ENCODE assay signal across 8 cellular contexts in genomic region chr9:36471359-36471758, GRCh38.
A peak's percentile ranks its signal among the peaks of the same experiment; 100 is the strongest.
DNase-seq lines count a peak whose midpoint lies in the region; ATAC-seq and TF ChIP-seq lines count a peak whose summit lies in the region.

No MANE protein-coding gene starts in this region.

- H3K4me3 ChIP-seq in AG04450 (ENCODE audit: low read depth, low read length) (peak overlapping the region; percentile 53), Karpas-422 (ENCODE audit: low read length) (peak overlapping the region; percentile 63), colonic mucosa (no peak overlapping the region)

- peak overlapping the region; percentile 55 for H3K9ac ChIP-seq in Karpas-422 (ENCODE audit: low read length)
- H3K9ac ChIP-seq in colonic mucosa (ENCODE audit: low read depth in 2 of 2, low read length in 2 of 2), result no peak overlapping the region

- H3K27me3 ChIP-seq in AG04450 (ENCODE audit: control insufficient read depth, insufficient read depth, low read length) (no peaks in the 10 kb centered on the region), Karpas-422 (ENCODE audit: low read length) (no peaks in the 10 kb centered on the region), colonic mucosa (no peaks in the 10 kb centered on the region)

- H3K4me2 ChIP-seq in Karpas-422 (ENCODE audit: low read depth, low read length, poor library complexity, severe bottlenecking), result peak overlapping the region; percentile 74

- H3K4me1 ChIP-seq in Karpas-422 (ENCODE audit: low read length) (peaks cover 28% of the 10 kb centered on the region), colonic mucosa (peaks cover 4% of the 10 kb centered on the region)

- no peak overlapping the region for H2AFZ ChIP-seq in Karpas-422 (ENCODE audit: low read length)

- peaks cover 63% of the 10 kb centered on the region for H3K79me2 ChIP-seq in Karpas-422 (ENCODE audit: low read length)

- no peaks in the 10 kb centered on the region for H3K9me3 Mint-ChIP-seq in natural killer cell

- TF ChIP-seq CTCF in AG04450 (IDR thresholded peaks at IDR 0.05; ENCODE audit: low read depth, low read length), result no peak
- no peak for TF ChIP-seq CTCF in colonic mucosa (IDR thresholded peaks at IDR 0.05)
- TF ChIP-seq CTCF in natural killer cell (IDR thresholded peaks at IDR 0.05), result no peak

- CTCF ChIA-PET in AG04450 (lab: Charles Lee), result interaction anchor here (1.5 to 2.0 kb wide), 3 partner anchors 21 to 85 kb away, joined by 5 to 7 read pairs (median 7); no protein-coding TSS in a partner anchor

- H3K9me2 ChIP-seq in Karpas-422 (replicated peaks; ENCODE audit: insufficient read depth, low read length), result no peaks in the 10 kb centered on the region

- H3K27me3 Mint-ChIP-seq in natural killer cell (ENCODE audit: low read depth in 2 of 2), result no peaks in the 10 kb centered on the region

- H3K4me3 Mint-ChIP-seq in natural killer cell, result peak overlapping the region; percentile 90

- peaks cover 11% of the 10 kb centered on the region; the same call in 1 of the 2 replicates for H4K20me1 ChIP-seq in Karpas-422 (ENCODE audit: insufficient read depth, low read depth, low read length)

- H3K27ac ChIP-seq in AG04450 (ENCODE audit: low read depth, low read length), result no peak overlapping the region
- H3K27ac ChIP-seq in Karpas-422 (ENCODE audit: low read length), result peak overlapping the region; percentile 77
- H3K27ac ChIP-seq in colonic mucosa, result peak overlapping the region; percentile 80

- H3K36me3 ChIP-seq in Karpas-422 (ENCODE audit: insufficient read depth, low read length), result no peaks in the 10 kb centered on the region
- no peaks in the 10 kb centered on the region for H3K36me3 ChIP-seq in colonic mucosa

- peak overlapping the region; percentile 84 to 94 for H3K27ac Mint-ChIP-seq in natural killer cell

- intact Hi-C loops in colonic mucosa (cut with DNase I), result no loop called here
- intact Hi-C loops in natural killer cell (cut with micrococcal nuclease), result loop anchor here (2.0 kb wide), 1 partner anchor 15 kb away; no protein-coding TSS in a partner anchor

- H3K36me3 Mint-ChIP-seq in natural killer cell, result no peaks in the 10 kb centered on the region

- ATAC-seq in natural killer cell (no peak), HG03460 (IDR thresholded peaks at IDR 0.05; ENCODE audit: unreplicated experiment) (no peak), GM18870 (IDR thresholded peaks at IDR 0.05; ENCODE audit: unreplicated experiment) (no peak)

- no peaks in the 10 kb centered on the region for H3K9me3 ChIP-seq in AG04450 (ENCODE audit: control insufficient read depth, insufficient read depth, low read length)
- H3K9me3 ChIP-seq in Karpas-422 (ENCODE audit: low read length), result no peaks in the 10 kb centered on the region
- no peaks in the 10 kb centered on the region for H3K9me3 ChIP-seq in colonic mucosa

- H3K4me1 Mint-ChIP-seq in natural killer cell, result peaks cover 27 to 34% of the 10 kb centered on the region in 2 donors

- POLR2A ChIA-PET in AG04450 (lab: Yijun Ruan, JAX), result interaction anchor here (1.2 kb wide), 1 partner anchor 17 kb away, joined by 4 read pairs; no protein-coding TSS in a partner anchor

- DNase-seq in AG04450 (ENCODE audit: low read depth, low spot score), result no peak
- DNase-seq in Karpas-422, result no peak
- DNase-seq in colonic mucosa, result no peak
- DNase-seq in natural killer cell, result no peak
- no peak for DNase-seq in cerebellar nuclear complex (lab: John Stamatoyannopoulos, UW)
- DNase-seq in OCI-M2 (lab: John Stamatoyannopoulos, UW; ENCODE audit: unreplicated experiment), result no peak
